ENCODE assay signal across 8 cellular contexts in the genomic region with DNA sequence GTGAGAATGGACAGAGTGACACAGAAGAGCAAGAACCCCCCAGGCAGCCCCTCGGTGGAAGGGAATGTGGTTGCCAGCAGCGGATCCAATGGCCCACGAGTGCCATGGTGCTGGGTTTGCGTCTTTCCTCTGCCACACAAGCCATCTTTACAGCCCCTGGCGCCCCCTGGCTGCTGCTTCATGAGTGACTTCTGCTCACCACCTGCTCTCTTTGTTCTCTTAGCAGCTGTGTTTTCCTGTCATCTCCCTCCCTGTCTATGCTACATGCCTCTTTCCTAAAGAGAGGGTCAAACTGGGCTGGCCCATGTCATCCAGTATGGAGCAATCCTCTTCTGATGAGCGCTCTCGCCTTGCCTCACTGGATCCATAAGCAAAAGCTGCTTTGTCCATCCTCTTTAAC.
DNase-seq lines count a peak whose midpoint lies in the region; ATAC-seq and TF ChIP-seq lines count a peak whose summit lies in the region.
"Had no signal": no experiment of that assay in that cellular context is flagged by ENCODE, and none has a peak within 500 bp of the region (broad histone marks: within the 10 kb centered on the region; RNA-seq: fewer than 3 reads in every experiment).

No MANE protein-coding gene starts in this region.

- no peak for ATAC-seq in GM18873 (IDR thresholded peaks at IDR 0.05; ENCODE audit: low FRiP score, unreplicated experiment)

- H3K36me3 ChIP-seq in effector memory CD4-positive, alpha-beta T cell (ENCODE audit: control insufficient read depth, insufficient read depth, low read length) = no peaks in the 10 kb centered on the region

- H3K9me3 ChIP-seq in effector memory CD4-positive, alpha-beta T cell (ENCODE audit: control insufficient read depth, low read length) = no peaks in the 10 kb centered on the region

- peak; percentile 60 for TF ChIP-seq CTCF in HL-60 (IDR thresholded peaks at IDR 0.05; ENCODE audit: insufficient read depth, low read length)
- peak; percentile 47 for TF ChIP-seq CTCF in foreskin fibroblast (IDR thresholded peaks at IDR 0.05; ENCODE audit: low read depth, low read length)

- H3K27ac ChIP-seq in HL-60 (replicated peaks) = no peak overlapping the region
- H3K27ac ChIP-seq in effector memory CD4-positive, alpha-beta T cell (ENCODE audit: insufficient read depth, low read length, poor library complexity, severe bottlenecking) = no peak overlapping the region

- peaks cover 2% of the 10 kb centered on the region for H3K27me3 ChIP-seq in HL-60 (ENCODE audit: insufficient read depth, poor library complexity, severe bottlenecking)
- no peaks in the 10 kb centered on the region for H3K27me3 ChIP-seq in effector memory CD4-positive, alpha-beta T cell (replicated peaks; ENCODE audit: control insufficient read depth, insufficient read depth, low read length, poor library complexity, severe bottlenecking)

- H3K4me3 ChIP-seq in HL-60 (replicated peaks; ENCODE audit: insufficient read depth, low read length) (no peak overlapping the region), foreskin fibroblast (ENCODE audit: low read depth in 1 of 2, low read length in 2 of 2) (no peak overlapping the region)
- H3K4me3 ChIP-seq in effector memory CD4-positive, alpha-beta T cell (ENCODE audit: insufficient read depth, low read depth, low read length, poor library complexity, severe bottlenecking) = no peak overlapping the region

- DNase-seq in GM03348 (ENCODE audit: low spot score) = peak; percentile 73
- peak; percentile 3 to 56 for DNase-seq in HL-60 (ENCODE audit: low read depth in 1 of 2, low spot score in 1 of 2)
- DNase-seq in SHP77 (lab: John Stamatoyannopoulos, UW) = peak; percentile 38 to 50
- peak in 1 of 2 donors; percentile 41 for DNase-seq in foreskin fibroblast
- DNase-seq in putamen (ENCODE audit: low spot score) = peak; percentile 27
- DNase-seq in effector memory CD4-positive, alpha-beta T cell = no peak
- DNase-seq: naive B cell had no signal

- H3K4me1 ChIP-seq in effector memory CD4-positive, alpha-beta T cell (ENCODE audit: control insufficient read depth, insufficient read depth, low read length, poor library complexity, severe bottlenecking) = no peaks in the 10 kb centered on the region

Comparison
In these comparisons a context has a peak if more than half of its experiments do, and no peak if none do; other contexts are left out.
1. DNase-seq: peak in GM03348 (single experiment), HL-60 (2 of 2), SHP77 (2 of 2) and putamen (single experiment); none in effector memory CD4-positive, alpha-beta T cell (0 of 3).